Comparison of ENCODE assay signal across 2 cellular contexts in the genomic region with DNA sequence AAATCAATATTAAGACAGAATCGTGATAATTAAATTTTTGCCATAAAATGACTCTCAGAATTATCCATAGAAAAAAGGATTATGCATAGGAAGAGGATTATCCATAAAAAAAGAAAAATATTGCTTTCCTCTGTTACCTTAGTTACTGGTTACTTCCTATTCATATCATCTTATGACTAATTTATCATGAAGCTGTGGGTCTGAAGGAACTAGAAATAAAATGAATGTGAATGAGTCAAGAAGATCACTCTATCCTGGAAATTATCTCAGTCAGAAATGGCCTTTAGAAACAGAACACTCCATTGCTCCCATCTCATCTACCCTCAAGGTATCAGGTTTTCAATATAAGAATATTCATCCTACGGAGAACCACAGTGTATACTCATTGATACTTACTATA.
TF ChIP-seq lines count a peak whose summit lies in the region.

No MANE protein-coding gene starts in this region.

TF ChIP-seq in endothelial cell of umbilical vein, 7 proteins besides CTCF, POLR2A, EP300 and RAD21:
- TF ChIP-seq POLR2AphosphoS5 (IDR thresholded peaks at IDR 0.05; ENCODE audit: insufficient read depth, low read depth, low read length) (no peak), GATA2 (IDR thresholded peaks at IDR 0.05; ENCODE audit: insufficient read depth, insufficient read length, low read depth, low read length) (no peak), EZH2 (IDR thresholded peaks at IDR 0.05; ENCODE audit: borderline replicate concordance, low read depth, low read length, severe bottlenecking) (no peak), JUN (IDR thresholded peaks at IDR 0.05; ENCODE audit: borderline replicate concordance, insufficient read depth, insufficient read length, low read depth) (no peak), MYC (IDR thresholded peaks at IDR 0.05; ENCODE audit: low read depth, low read length) (no peak), FOS (IDR thresholded peaks at IDR 0.05; ENCODE audit: borderline replicate concordance, insufficient read depth, low read length) (no peak)
- TF ChIP-seq, protein P1, sequence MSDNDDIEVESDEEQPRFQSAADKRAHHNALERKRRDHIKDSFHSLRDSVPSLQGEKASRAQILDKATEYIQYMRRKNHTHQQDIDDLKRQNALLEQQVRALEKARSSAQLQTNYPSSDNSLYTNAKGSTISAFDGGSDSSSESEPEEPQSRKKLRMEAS (IDR thresholded peaks at IDR 0.05; ENCODE audit: insufficient read depth, insufficient read length): no peak

TF ChIP-seq in WTC11, 78 proteins besides CTCF, POLR2A, EP300 and RAD21:
- no peak for TF ChIP-seq FOXJ3 (CRISPR knock-in tag; IDR thresholded peaks at IDR 0.05; ENCODE audit: borderline replicate concordance)
- TF ChIP-seq GTF2I (CRISPR knock-in tag; conservative IDR thresholded peaks at IDR 0.05): no peak
- no peak for TF ChIP-seq ZNF396 (CRISPR knock-in tag; IDR thresholded peaks at IDR 0.05; ENCODE audit: borderline replicate concordance)
- no peak for TF ChIP-seq IRF2 (CRISPR knock-in tag; IDR thresholded peaks at IDR 0.05; ENCODE audit: borderline replicate concordance, low read depth)
- TF ChIP-seq, protein P2, sequence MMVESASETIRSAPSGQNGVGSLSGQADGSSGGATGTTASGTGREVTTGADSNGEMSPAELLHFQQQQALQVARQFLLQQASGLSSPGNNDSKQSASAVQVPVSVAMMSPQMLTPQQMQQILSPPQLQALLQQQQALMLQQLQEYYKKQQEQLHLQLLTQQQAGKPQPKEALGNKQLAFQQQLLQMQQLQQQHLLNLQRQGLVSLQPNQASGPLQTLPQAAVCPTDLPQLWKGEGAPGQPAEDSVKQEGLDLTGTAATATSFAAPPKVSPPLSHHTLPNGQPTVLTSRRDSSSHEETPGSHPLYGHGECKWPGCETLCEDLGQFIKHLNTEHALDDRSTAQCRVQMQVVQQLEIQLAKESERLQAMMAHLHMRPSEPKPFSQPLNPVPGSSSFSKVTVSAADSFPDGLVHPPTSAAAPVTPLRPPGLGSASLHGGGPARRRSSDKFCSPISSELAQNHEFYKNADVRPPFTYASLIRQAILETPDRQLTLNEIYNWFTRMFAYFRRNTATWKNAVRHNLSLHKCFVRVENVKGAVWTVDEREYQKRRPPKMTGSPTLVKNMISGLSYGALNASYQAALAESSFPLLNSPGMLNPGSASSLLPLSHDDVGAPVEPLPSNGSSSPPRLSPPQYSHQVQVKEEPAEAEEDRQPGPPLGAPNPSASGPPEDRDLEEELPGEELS (CRISPR knock-in tag; IDR thresholded peaks at IDR 0.05): no peak
- TF ChIP-seq ZNF317 (CRISPR knock-in tag; IDR thresholded peaks at IDR 0.05; ENCODE audit: borderline replicate concordance, low read depth): no peak
- TF ChIP-seq, protein P1 (CRISPR knock-in tag; IDR thresholded peaks at IDR 0.05): no peak
- no peak for TF ChIP-seq JAZF1 (CRISPR knock-in tag; IDR thresholded peaks at IDR 0.05)
- TF ChIP-seq, protein P3, sequence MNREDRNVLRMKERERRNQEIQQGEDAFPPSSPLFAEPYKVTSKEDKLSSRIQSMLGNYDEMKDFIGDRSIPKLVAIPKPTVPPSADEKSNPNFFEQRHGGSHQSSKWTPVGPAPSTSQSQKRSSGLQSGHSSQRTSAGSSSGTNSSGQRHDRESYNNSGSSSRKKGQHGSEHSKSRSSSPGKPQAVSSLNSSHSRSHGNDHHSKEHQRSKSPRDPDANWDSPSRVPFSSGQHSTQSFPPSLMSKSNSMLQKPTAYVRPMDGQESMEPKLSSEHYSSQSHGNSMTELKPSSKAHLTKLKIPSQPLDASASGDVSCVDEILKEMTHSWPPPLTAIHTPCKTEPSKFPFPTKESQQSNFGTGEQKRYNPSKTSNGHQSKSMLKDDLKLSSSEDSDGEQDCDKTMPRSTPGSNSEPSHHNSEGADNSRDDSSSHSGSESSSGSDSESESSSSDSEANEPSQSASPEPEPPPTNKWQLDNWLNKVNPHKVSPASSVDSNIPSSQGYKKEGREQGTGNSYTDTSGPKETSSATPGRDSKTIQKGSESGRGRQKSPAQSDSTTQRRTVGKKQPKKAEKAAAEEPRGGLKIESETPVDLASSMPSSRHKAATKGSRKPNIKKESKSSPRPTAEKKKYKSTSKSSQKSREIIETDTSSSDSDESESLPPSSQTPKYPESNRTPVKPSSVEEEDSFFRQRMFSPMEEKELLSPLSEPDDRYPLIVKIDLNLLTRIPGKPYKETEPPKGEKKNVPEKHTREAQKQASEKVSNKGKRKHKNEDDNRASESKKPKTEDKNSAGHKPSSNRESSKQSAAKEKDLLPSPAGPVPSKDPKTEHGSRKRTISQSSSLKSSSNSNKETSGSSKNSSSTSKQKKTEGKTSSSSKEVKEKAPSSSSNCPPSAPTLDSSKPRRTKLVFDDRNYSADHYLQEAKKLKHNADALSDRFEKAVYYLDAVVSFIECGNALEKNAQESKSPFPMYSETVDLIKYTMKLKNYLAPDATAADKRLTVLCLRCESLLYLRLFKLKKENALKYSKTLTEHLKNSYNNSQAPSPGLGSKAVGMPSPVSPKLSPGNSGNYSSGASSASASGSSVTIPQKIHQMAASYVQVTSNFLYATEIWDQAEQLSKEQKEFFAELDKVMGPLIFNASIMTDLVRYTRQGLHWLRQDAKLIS (CRISPR knock-in tag; IDR thresholded peaks at IDR 0.05; ENCODE audit: borderline replicate concordance): no peak
- no peak for TF ChIP-seq ZNF219 (CRISPR knock-in tag; IDR thresholded peaks at IDR 0.05; ENCODE audit: borderline replicate concordance)
- TF ChIP-seq, protein P4, sequence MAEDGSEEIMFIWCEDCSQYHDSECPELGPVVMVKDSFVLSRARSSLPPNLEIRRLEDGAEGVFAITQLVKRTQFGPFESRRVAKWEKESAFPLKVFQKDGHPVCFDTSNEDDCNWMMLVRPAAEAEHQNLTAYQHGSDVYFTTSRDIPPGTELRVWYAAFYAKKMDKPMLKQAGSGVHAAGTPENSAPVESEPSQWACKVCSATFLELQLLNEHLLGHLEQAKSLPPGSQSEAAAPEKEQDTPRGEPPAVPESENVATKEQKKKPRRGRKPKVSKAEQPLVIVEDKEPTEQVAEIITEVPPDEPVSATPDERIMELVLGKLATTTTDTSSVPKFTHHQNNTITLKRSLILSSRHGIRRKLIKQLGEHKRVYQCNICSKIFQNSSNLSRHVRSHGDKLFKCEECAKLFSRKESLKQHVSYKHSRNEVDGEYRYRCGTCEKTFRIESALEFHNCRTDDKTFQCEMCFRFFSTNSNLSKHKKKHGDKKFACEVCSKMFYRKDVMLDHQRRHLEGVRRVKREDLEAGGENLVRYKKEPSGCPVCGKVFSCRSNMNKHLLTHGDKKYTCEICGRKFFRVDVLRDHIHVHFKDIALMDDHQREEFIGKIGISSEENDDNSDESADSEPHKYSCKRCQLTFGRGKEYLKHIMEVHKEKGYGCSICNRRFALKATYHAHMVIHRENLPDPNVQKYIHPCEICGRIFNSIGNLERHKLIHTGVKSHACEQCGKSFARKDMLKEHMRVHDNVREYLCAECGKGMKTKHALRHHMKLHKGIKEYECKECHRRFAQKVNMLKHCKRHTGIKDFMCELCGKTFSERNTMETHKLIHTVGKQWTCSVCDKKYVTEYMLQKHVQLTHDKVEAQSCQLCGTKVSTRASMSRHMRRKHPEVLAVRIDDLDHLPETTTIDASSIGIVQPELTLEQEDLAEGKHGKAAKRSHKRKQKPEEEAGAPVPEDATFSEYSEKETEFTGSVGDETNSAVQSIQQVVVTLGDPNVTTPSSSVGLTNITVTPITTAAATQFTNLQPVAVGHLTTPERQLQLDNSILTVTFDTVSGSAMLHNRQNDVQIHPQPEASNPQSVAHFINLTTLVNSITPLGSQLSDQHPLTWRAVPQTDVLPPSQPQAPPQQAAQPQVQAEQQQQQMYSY (CRISPR knock-in tag; IDR thresholded peaks at IDR 0.05): no peak
- TF ChIP-seq KAT7 (CRISPR knock-in tag; IDR thresholded peaks at IDR 0.05; ENCODE audit: borderline replicate concordance): no peak
- no peak for TF ChIP-seq FOXP1 (CRISPR knock-in tag; IDR thresholded peaks at IDR 0.05; ENCODE audit: borderline replicate concordance)
- no peak for TF ChIP-seq NFE2L1 (CRISPR knock-in tag; IDR thresholded peaks at IDR 0.05)
- no peak for TF ChIP-seq MXD4 (CRISPR knock-in tag; IDR thresholded peaks at IDR 0.05; ENCODE audit: borderline replicate concordance)
TF ChIP-seq in WTC11: peak in this region for 0.
